1 cellular context compared by ENCODE assay signal in the genomic region with DNA sequence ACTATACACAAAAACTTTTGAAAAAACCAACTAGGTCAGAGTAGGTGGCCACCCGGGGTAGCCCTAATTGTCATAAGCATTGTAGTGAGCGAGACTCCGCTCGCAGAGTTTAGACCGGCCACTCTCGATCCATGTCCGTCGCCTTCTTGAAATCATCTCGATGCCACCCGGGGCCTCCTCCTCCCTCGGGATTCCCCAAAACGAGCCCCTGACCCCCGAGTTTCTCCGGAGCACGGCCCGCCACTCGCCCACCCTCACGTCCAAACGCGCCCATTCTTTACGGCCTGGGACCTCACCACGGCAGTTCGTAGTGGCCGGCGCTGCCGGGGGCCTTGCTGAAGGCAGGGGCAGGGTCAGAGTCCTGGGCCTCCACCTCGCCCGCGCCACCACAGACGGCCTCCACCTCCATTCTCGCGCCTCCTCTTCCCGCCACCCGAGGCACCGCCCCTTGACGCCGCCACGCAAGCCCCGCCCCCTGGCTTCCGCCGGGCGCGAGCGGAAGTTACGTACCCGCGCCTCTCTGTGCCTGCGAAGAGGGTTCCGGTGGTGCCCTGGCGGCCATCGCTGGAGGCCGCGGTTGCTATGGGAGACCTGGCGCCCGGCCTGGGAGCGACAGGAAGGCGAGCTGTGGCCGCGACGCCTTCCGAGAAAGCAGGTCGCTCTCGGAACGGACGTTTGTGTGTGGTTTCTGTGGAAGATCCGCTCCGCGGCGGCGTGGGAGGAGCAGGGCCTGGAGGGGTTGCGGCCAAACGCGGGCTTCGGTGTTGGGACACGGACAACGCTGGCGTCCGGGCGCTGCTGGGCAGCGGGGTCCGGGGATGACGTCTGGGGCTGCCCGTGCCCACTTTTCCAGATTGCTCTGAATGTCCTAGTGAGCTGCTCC.
TF ChIP-seq lines count a peak whose summit lies in the region.

A gene (minus strand): TSS at position 425 of the 883 bp plus-strand sequence. CDS start 16 bp downstream, at position 409.

TF ChIP-seq in HepG2, 621 proteins besides CTCF, POLR2A, EP300 and RAD21 (continued from another document and continues in another):
- TF ChIP-seq, protein P1, sequence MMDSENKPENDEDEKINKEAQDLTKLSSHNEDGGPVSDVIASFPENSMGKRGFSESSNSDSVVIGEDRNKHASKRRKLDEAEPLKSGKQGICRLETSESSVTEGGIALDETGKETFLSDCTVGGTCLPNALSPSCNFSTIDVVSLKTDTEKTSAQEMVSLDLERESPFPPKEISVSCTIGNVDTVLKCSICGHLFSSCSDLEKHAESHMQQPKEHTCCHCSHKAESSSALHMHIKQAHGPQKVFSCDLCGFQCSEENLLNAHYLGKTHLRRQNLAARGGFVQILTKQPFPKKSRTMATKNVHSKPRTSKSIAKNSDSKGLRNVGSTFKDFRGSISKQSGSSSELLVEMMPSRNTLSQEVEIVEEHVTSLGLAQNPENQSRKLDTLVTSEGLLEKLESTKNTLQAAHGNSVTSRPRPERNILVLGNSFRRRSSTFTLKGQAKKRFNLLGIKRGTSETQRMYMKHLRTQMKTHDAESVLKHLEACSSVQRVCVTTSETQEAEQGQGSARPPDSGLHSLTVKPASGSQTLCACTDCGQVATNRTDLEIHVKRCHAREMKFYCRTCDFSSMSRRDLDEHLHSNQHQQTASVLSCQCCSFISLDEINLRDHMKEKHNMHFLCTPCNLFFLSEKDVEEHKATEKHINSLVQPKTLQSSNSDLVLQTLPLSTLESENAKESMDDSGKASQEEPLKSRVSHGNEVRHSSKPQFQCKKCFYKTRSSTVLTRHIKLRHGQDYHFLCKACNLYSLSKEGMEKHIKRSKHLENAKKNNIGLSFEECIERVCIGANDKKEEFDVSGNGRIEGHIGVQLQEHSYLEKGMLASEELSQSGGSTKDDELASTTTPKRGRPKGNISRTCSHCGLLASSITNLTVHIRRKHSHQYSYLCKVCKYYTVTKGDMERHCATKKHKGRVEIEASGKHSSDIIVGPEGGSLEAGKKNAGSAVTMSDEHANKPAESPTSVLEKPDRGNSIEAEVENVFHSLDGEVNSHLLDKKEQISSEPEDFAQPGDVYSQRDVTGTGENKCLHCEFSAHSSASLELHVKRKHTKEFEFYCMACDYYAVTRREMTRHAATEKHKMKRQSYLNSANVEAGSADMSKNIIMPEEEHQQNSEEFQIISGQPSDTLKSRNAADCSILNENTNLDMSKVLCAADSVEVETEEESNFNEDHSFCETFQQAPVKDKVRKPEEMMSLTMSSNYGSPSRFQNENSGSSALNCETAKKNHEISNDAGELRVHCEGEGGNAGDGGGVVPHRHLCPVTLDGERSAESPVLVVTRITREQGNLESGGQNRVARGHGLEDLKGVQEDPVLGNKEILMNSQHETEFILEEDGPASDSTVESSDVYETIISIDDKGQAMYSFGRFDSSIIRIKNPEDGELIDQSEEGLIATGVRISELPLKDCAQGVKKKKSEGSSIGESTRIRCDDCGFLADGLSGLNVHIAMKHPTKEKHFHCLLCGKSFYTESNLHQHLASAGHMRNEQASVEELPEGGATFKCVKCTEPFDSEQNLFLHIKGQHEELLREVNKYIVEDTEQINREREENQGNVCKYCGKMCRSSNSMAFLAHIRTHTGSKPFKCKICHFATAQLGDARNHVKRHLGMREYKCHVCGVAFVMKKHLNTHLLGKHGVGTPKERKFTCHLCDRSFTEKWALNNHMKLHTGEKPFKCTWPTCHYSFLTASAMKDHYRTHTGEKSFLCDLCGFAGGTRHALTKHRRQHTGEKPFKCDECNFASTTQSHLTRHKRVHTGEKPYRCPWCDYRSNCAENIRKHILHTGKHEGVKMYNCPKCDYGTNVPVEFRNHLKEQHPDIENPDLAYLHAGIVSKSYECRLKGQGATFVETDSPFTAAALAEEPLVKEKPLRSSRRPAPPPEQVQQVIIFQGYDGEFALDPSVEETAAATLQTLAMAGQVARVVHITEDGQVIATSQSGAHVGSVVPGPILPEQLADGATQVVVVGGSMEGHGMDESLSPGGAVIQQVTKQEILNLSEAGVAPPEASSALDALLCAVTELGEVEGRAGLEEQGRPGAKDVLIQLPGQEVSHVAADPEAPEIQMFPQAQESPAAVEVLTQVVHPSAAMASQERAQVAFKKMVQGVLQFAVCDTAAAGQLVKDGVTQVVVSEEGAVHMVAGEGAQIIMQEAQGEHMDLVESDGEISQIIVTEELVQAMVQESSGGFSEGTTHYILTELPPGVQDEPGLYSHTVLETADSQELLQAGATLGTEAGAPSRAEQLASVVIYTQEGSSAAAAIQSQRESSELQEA (CRISPR knock-in tag; IDR thresholded peaks at IDR 0.05; ENCODE audit: not compliant biosample characterization), result peak; percentile 60
- 0 out of 2 replicates have a peak, but pooled peaks have one; percentile 72 for TF ChIP-seq KLF6 (CRISPR knock-in tag; IDR thresholded peaks at IDR 0.05)
- TF ChIP-seq, protein P2, sequence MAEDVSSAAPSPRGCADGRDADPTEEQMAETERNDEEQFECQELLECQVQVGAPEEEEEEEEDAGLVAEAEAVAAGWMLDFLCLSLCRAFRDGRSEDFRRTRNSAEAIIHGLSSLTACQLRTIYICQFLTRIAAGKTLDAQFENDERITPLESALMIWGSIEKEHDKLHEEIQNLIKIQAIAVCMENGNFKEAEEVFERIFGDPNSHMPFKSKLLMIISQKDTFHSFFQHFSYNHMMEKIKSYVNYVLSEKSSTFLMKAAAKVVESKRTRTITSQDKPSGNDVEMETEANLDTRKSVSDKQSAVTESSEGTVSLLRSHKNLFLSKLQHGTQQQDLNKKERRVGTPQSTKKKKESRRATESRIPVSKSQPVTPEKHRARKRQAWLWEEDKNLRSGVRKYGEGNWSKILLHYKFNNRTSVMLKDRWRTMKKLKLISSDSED (CRISPR knock-in tag; IDR thresholded peaks at IDR 0.05), result no peak
- peak; percentile 8; the same call in 1 of the 2 replicates for TF ChIP-seq ZNF605 (CRISPR knock-in tag; IDR thresholded peaks at IDR 0.05)
- TF ChIP-seq, protein P3, sequence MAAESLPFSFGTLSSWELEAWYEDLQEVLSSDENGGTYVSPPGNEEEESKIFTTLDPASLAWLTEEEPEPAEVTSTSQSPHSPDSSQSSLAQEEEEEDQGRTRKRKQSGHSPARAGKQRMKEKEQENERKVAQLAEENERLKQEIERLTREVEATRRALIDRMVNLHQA (CRISPR knock-in tag; IDR thresholded peaks at IDR 0.05), result no peak
- TF ChIP-seq ZFYVE20 (CRISPR knock-in tag; IDR thresholded peaks at IDR 0.05; ENCODE audit: borderline replicate concordance, low read depth), result no peak
- TF ChIP-seq PPARG (CRISPR knock-in tag; conservative IDR thresholded peaks at IDR 0.05), result peak; percentile 76
- TF ChIP-seq ZC3H4 (CRISPR knock-in tag; IDR thresholded peaks at IDR 0.05; ENCODE audit: borderline replicate concordance), result no peak
- TF ChIP-seq HNRNPK (IDR thresholded peaks at IDR 0.05; ENCODE audit: low read depth, low read length, poor library complexity, severe bottlenecking), result peak; percentile 73
- no peak for TF ChIP-seq TEAD2 (CRISPR knock-in tag; IDR thresholded peaks at IDR 0.05)
- peak; percentile 84 for TF ChIP-seq ZMYM4 (CRISPR knock-in tag; IDR thresholded peaks at IDR 0.05)
- TF ChIP-seq, protein P4, sequence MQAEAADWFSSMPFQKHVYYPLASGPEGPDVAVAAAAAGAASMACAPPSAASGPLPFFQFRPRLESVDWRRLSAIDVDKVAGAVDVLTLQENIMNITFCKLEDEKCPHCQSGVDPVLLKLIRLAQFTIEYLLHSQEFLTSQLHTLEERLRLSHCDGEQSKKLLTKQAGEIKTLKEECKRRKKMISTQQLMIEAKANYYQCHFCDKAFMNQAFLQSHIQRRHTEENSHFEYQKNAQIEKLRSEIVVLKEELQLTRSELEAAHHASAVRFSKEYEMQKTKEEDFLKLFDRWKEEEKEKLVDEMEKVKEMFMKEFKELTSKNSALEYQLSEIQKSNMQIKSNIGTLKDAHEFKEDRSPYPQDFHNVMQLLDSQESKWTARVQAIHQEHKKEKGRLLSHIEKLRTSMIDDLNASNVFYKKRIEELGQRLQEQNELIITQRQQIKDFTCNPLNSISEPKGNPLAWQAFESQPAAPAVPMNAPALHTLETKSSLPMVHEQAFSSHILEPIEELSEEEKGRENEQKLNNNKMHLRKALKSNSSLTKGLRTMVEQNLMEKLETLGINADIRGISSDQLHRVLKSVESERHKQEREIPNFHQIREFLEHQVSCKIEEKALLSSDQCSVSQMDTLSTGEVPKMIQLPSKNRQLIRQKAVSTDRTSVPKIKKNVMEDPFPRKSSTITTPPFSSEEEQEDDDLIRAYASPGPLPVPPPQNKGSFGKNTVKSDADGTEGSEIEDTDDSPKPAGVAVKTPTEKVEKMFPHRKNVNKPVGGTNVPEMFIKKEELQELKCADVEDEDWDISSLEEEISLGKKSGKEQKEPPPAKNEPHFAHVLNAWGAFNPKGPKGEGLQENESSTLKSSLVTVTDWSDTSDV (CRISPR knock-in tag; IDR thresholded peaks at IDR 0.05), result peak; percentile 96
- TF ChIP-seq, protein P5, sequence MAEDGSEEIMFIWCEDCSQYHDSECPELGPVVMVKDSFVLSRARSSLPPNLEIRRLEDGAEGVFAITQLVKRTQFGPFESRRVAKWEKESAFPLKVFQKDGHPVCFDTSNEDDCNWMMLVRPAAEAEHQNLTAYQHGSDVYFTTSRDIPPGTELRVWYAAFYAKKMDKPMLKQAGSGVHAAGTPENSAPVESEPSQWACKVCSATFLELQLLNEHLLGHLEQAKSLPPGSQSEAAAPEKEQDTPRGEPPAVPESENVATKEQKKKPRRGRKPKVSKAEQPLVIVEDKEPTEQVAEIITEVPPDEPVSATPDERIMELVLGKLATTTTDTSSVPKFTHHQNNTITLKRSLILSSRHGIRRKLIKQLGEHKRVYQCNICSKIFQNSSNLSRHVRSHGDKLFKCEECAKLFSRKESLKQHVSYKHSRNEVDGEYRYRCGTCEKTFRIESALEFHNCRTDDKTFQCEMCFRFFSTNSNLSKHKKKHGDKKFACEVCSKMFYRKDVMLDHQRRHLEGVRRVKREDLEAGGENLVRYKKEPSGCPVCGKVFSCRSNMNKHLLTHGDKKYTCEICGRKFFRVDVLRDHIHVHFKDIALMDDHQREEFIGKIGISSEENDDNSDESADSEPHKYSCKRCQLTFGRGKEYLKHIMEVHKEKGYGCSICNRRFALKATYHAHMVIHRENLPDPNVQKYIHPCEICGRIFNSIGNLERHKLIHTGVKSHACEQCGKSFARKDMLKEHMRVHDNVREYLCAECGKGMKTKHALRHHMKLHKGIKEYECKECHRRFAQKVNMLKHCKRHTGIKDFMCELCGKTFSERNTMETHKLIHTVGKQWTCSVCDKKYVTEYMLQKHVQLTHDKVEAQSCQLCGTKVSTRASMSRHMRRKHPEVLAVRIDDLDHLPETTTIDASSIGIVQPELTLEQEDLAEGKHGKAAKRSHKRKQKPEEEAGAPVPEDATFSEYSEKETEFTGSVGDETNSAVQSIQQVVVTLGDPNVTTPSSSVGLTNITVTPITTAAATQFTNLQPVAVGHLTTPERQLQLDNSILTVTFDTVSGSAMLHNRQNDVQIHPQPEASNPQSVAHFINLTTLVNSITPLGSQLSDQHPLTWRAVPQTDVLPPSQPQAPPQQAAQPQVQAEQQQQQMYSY (CRISPR knock-in tag; IDR thresholded peaks at IDR 0.05), result 0 out of 2 replicates have a peak, but pooled peaks have one; percentile 46
- TF ChIP-seq XRCC5 (optimal IDR thresholded peaks at IDR 0.05; ENCODE audit: low read length), result peak; percentile 86
- no peak for TF ChIP-seq IKZF1 (IDR thresholded peaks at IDR 0.05)
- TF ChIP-seq TAF15 (IDR thresholded peaks at IDR 0.05; ENCODE audit: low read depth, low read length, poor library complexity, severe bottlenecking), result no peak
- TF ChIP-seq ZNF549 (CRISPR knock-in tag; IDR thresholded peaks at IDR 0.05), result no peak
- TF ChIP-seq, protein P6, sequence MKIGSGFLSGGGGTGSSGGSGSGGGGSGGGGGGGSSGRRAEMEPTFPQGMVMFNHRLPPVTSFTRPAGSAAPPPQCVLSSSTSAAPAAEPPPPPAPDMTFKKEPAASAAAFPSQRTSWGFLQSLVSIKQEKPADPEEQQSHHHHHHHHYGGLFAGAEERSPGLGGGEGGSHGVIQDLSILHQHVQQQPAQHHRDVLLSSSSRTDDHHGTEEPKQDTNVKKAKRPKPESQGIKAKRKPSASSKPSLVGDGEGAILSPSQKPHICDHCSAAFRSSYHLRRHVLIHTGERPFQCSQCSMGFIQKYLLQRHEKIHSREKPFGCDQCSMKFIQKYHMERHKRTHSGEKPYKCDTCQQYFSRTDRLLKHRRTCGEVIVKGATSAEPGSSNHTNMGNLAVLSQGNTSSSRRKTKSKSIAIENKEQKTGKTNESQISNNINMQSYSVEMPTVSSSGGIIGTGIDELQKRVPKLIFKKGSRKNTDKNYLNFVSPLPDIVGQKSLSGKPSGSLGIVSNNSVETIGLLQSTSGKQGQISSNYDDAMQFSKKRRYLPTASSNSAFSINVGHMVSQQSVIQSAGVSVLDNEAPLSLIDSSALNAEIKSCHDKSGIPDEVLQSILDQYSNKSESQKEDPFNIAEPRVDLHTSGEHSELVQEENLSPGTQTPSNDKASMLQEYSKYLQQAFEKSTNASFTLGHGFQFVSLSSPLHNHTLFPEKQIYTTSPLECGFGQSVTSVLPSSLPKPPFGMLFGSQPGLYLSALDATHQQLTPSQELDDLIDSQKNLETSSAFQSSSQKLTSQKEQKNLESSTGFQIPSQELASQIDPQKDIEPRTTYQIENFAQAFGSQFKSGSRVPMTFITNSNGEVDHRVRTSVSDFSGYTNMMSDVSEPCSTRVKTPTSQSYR (CRISPR knock-in tag; IDR thresholded peaks at IDR 0.05; ENCODE audit: borderline replicate concordance), result no peak
- TF ChIP-seq ZNF354B (CRISPR knock-in tag; IDR thresholded peaks at IDR 0.05), result no peak
- TF ChIP-seq SMAD9 (CRISPR knock-in tag; IDR thresholded peaks at IDR 0.05), result peak; percentile 88; the same call in 1 of the 2 replicates
- TF ChIP-seq, protein P7, sequence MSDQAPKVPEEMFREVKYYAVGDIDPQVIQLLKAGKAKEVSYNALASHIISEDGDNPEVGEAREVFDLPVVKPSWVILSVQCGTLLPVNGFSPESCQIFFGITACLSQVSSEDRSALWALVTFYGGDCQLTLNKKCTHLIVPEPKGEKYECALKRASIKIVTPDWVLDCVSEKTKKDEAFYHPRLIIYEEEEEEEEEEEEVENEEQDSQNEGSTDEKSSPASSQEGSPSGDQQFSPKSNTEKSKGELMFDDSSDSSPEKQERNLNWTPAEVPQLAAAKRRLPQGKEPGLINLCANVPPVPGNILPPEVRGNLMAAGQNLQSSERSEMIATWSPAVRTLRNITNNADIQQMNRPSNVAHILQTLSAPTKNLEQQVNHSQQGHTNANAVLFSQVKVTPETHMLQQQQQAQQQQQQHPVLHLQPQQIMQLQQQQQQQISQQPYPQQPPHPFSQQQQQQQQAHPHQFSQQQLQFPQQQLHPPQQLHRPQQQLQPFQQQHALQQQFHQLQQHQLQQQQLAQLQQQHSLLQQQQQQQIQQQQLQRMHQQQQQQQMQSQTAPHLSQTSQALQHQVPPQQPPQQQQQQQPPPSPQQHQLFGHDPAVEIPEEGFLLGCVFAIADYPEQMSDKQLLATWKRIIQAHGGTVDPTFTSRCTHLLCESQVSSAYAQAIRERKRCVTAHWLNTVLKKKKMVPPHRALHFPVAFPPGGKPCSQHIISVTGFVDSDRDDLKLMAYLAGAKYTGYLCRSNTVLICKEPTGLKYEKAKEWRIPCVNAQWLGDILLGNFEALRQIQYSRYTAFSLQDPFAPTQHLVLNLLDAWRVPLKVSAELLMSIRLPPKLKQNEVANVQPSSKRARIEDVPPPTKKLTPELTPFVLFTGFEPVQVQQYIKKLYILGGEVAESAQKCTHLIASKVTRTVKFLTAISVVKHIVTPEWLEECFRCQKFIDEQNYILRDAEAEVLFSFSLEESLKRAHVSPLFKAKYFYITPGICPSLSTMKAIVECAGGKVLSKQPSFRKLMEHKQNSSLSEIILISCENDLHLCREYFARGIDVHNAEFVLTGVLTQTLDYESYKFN (CRISPR knock-in tag; conservative IDR thresholded peaks at IDR 0.05), result peak; percentile 60
